26 cellular contexts compared by ENCODE assay signal in genomic region chr13:53174550-53174949, GRCh38.
"Had no signal": no experiment of that assay in that cellular context is flagged by ENCODE, and none has a peak within 500 bp of the region (broad histone marks: within the 10 kb centered on the region; RNA-seq: fewer than 3 reads in every experiment).

No MANE protein-coding gene starts in this region.

- ATAC-seq: activated CD8-positive, alpha-beta T cell treated with anti-CD3 and anti-CD28 coated beads for 36 hours; heart right ventricle; left lobe of liver; naive thymus-derived CD4-positive, alpha-beta T cell; pancreas; psoas muscle; stimulated activated effector memory CD8-positive, alpha-beta T cell treated with anti-CD3 and anti-CD28 coated beads, Interleukin-12 subunit alpha, Interleukin-12 subunit beta, amount 100 ng/mL, for 72 hours had no signal

- H3K27me3 Mint-ChIP-seq: activated CD4-positive, alpha-beta T cell treated with anti-CD3 and anti-CD28 coated beads, Interleukin-2, amount 10 ng/mL, durations not matched to agents 7 days and 5 days had no signal

- H3K9me3 ChIP-seq: heart right ventricle, pancreas, psoas muscle, right atrium auricular region, stomach, suprapubic skin, vagina had no signal

- H3K4me3 Mint-ChIP-seq: activated CD4-positive, alpha-beta T cell treated with anti-CD3 and anti-CD28 coated beads, Interleukin-2, amount 10 ng/mL, durations not matched to agents 7 days and 5 days; activated CD8-positive, alpha-beta T cell treated with anti-CD3 and anti-CD28 coated beads for 36 hours; activated naive CD4-positive, alpha-beta T cell treated with anti-CD3 and anti-CD28 coated beads, Interleukin-2, amount 50 U/mL, for 24 hours; activated T-helper 1 cell treated with anti-CD3 and anti-CD28 coated beads, Interleukin-12 subunit alpha, Interleukin-12 subunit beta, Interleukin-2, Interleukin-4 antibody, amounts not matched to agents 30 ng/mL and 10 ng/mL and 1 ng/mL, durations not matched to agents 14 hours and 24 hours and 36 hours; naive thymus-derived CD4-positive, alpha-beta T cell; stimulated activated effector memory CD8-positive, alpha-beta T cell treated with anti-CD3 and anti-CD28 coated beads, Interleukin-12 subunit alpha, Interleukin-12 subunit beta, amount 100 ng/mL, for 72 hours; type B pancreatic cell had no signal

- H3K27me3 ChIP-seq: brain microvascular endothelial cell, pancreas, right atrium auricular region, suprapubic skin, vagina had no signal

- H3K4me3 ChIP-seq: dorsolateral prefrontal cortex, heart right ventricle, lung, pancreas, psoas muscle, right atrium auricular region, skin epidermis, stomach, suprapubic skin, vagina had no signal

- H3K36me3 ChIP-seq: brain microvascular endothelial cell, heart right ventricle, pancreas, right atrium auricular region, stomach, suprapubic skin, vagina, WERI-Rb-1 had no signal

- H3K4me1 Mint-ChIP-seq: activated CD4-positive, alpha-beta T cell treated with anti-CD3 and anti-CD28 coated beads, Interleukin-2, amount 10 ng/mL, durations not matched to agents 7 days and 5 days; activated naive CD4-positive, alpha-beta T cell treated with anti-CD3 and anti-CD28 coated beads, Interleukin-2, amount 50 U/mL, for 24 hours; naive thymus-derived CD4-positive, alpha-beta T cell; stimulated activated effector memory CD8-positive, alpha-beta T cell treated with anti-CD3 and anti-CD28 coated beads, Interleukin-12 subunit alpha, Interleukin-12 subunit beta, amount 100 ng/mL, for 72 hours had no signal

- H3K27ac Mint-ChIP-seq: activated CD4-positive, alpha-beta T cell treated with anti-CD3 and anti-CD28 coated beads, Interleukin-2, amount 10 ng/mL, durations not matched to agents 7 days and 5 days; activated CD8-positive, alpha-beta T cell treated with anti-CD3 and anti-CD28 coated beads for 36 hours; activated naive CD4-positive, alpha-beta T cell treated with anti-CD3 and anti-CD28 coated beads, Interleukin-2, amount 50 U/mL, for 24 hours; activated T-helper 1 cell treated with anti-CD3 and anti-CD28 coated beads, Interleukin-12 subunit alpha, Interleukin-12 subunit beta, Interleukin-2, Interleukin-4 antibody, amounts not matched to agents 30 ng/mL and 10 ng/mL and 1 ng/mL, durations not matched to agents 14 hours and 24 hours and 36 hours; naive thymus-derived CD4-positive, alpha-beta T cell; stimulated activated effector memory CD8-positive, alpha-beta T cell treated with anti-CD3 and anti-CD28 coated beads, Interleukin-12 subunit alpha, Interleukin-12 subunit beta, amount 100 ng/mL, for 72 hours; type B pancreatic cell had no signal

- H3K27ac ChIP-seq: brain microvascular endothelial cell, dorsolateral prefrontal cortex, heart right ventricle, pancreas, psoas muscle, right atrium auricular region, skin epidermis, stomach, suprapubic skin, vagina, WERI-Rb-1 had no signal

- H3K36me3 Mint-ChIP-seq: activated naive CD4-positive, alpha-beta T cell treated with anti-CD3 and anti-CD28 coated beads, Interleukin-2, amount 50 U/mL, for 24 hours; stimulated activated effector memory CD8-positive, alpha-beta T cell treated with anti-CD3 and anti-CD28 coated beads, Interleukin-12 subunit alpha, Interleukin-12 subunit beta, amount 100 ng/mL, for 72 hours; type B pancreatic cell had no signal

- H3K9me3 Mint-ChIP-seq: activated CD8-positive, alpha-beta T cell treated with anti-CD3 and anti-CD28 coated beads for 36 hours had no signal

- DNase-seq: activated CD4-positive, alpha-beta T cell treated with anti-CD3 and anti-CD28 coated beads, Interleukin-2, amount 10 ng/mL, durations not matched to agents 7 days and 5 days; activated CD4-positive, CD25-positive, alpha-beta regulatory T cell treated with anti-CD3 and anti-CD28 coated beads, Interleukin-2, amount 50 U/mL, for 72 hours; activated CD8-positive, alpha-beta T cell treated with anti-CD3 and anti-CD28 coated beads for 36 hours; activated gamma-delta T cell; anterior cingulate cortex; brain microvascular endothelial cell; central memory CD4-positive, alpha-beta T cell; dorsolateral prefrontal cortex; foreskin fibroblast; heart right ventricle; naive thymus-derived CD4-positive, alpha-beta T cell; pancreas; psoas muscle; stimulated activated CD4-positive, alpha-beta T cell treated with anti-CD3 and anti-CD28 coated beads, Interleukin-1b, Interleukin-23, amount 100 ng/mL, for 48 hours; stomach; WERI-Rb-1 had no signal

- H3K4me1 ChIP-seq: heart right ventricle, pancreas, psoas muscle, right atrium auricular region, stomach, suprapubic skin, vagina had no signal
